16 cellular contexts compared by ENCODE assay signal in genomic region chr1:205287076-205287475, GRCh38. TPM values are rescaled to one million over a fixed set of nuclear protein-coding genes. Genes with fewer than 3 reads are reported as not detected.
A peak's percentile ranks its signal among the peaks of the same experiment; 100 is the strongest.
DNase-seq lines count a peak whose midpoint lies in the region; ATAC-seq, FAIRE-seq and TF ChIP-seq lines count a peak whose summit lies in the region.
"Had no signal": no experiment of that assay in that cellular context is flagged by ENCODE, and none has a peak within 500 bp of the region (broad histone marks: within the 10 kb centered on the region; RNA-seq: fewer than 3 reads in every experiment).

No MANE protein-coding gene starts in this region.

- H3K4me3 ChIP-seq in BLaER1 (no peak overlapping the region), GM23338 (no peak overlapping the region), left lung (no peak overlapping the region)
- H3K4me3 ChIP-seq: MG63, SJCRH30 had no signal

- H4K20me1 ChIP-seq in BLaER1 (peaks cover 72% of the 10 kb centered on the region), GM23338 (replicated peaks; ENCODE audit: insufficient read depth) (no peaks in the 10 kb centered on the region)

- H3K36me3 ChIP-seq in BLaER1 (no peaks in the 10 kb centered on the region), GM23338 (ENCODE audit: insufficient read depth) (no peaks in the 10 kb centered on the region; the same call in 1 of the 2 replicates), left lung (no peaks in the 10 kb centered on the region)
- H3K36me3 ChIP-seq: MG63, SJCRH30 had no signal

- peaks cover 53% of the 10 kb centered on the region for H3K4me1 Mint-ChIP-seq in GM23338
- peaks cover 74% of the 10 kb centered on the region for H3K4me1 Mint-ChIP-seq in activated CD8-positive, alpha-beta T cell treated with anti-CD3 and anti-CD28 coated beads, Interleukin-2, amount 10 ng/mL, durations not matched to agents 7 days and 5 days (ENCODE audit: low read depth)
- H3K4me1 Mint-ChIP-seq in naive B cell, result peaks cover 77 to 94% (median 91%) of the 10 kb centered on the region in 3 donors

- ATAC-seq in GM23338, result no peak
- ATAC-seq in activated CD8-positive, alpha-beta T cell treated with anti-CD3 and anti-CD28 coated beads, Interleukin-2, amount 10 ng/mL, durations not matched to agents 7 days and 5 days, result no peak
- no peak for ATAC-seq in naive B cell (ENCODE audit: low read depth in 2 of 2)
- ATAC-seq in left lung, result no peak
- ATAC-seq: activated CD4-positive, CD25-positive, alpha-beta regulatory T cell treated with anti-CD3 and anti-CD28 coated beads, Interleukin-2, amount 50 U/mL, for 24 hours had no signal

- POLR2A ChIA-PET in activated CD8-positive, alpha-beta T cell treated with anti-CD3 and anti-CD28 coated beads, Interleukin-2, amount 10 ng/mL, durations not matched to agents 7 days and 5 days (lab: Charles Lee), result interaction anchor here (1.1 to 5.4 kb wide), 7 partner anchors 10 to 34 kb away, joined by 3 to 45 read pairs (median 6); partner anchors contain the start of gene NUAK2

- no peaks in the 10 kb centered on the region; the same call in 2 of the 3 replicates for H3K36me3 Mint-ChIP-seq in GM23338 (ENCODE audit: low read depth)
- H3K36me3 Mint-ChIP-seq in activated CD8-positive, alpha-beta T cell treated with anti-CD3 and anti-CD28 coated beads, Interleukin-2, amount 10 ng/mL, durations not matched to agents 7 days and 5 days (ENCODE audit: low read depth), result no peaks in the 10 kb centered on the region
- H3K36me3 Mint-ChIP-seq in naive B cell, result no peaks in the 10 kb centered on the region

- H3K9me3 Mint-ChIP-seq in GM23338 (no peaks in the 10 kb centered on the region), naive B cell (peaks cover 0 to 2% (median 0%) of the 10 kb centered on the region in 7 donors)
- H3K9me3 Mint-ChIP-seq in activated CD8-positive, alpha-beta T cell treated with anti-CD3 and anti-CD28 coated beads, Interleukin-2, amount 10 ng/mL, durations not matched to agents 7 days and 5 days (ENCODE audit: insufficient read depth), result no peaks in the 10 kb centered on the region

- no peak overlapping the region for H3K9ac ChIP-seq in BLaER1

- H3K79me2 ChIP-seq in GM23338 (replicated peaks; ENCODE audit: insufficient read depth), result no peaks in the 10 kb centered on the region

- H3K4me2 ChIP-seq in BLaER1, result peak overlapping the region; percentile 92
- H3K4me2 ChIP-seq in GM23338, result 0 out of 2 replicates have a peak overlapping the region, but pooled peaks have one; percentile 20

- H3K4me1 ChIP-seq in BLaER1 (peaks cover 64% of the 10 kb centered on the region), GM23338 (ENCODE audit: insufficient read depth) (peaks cover 41% of the 10 kb centered on the region), left lung (peaks cover 14 to 56% of the 10 kb centered on the region in 2 donors)

- H3K27me3 Mint-ChIP-seq in GM23338 (ENCODE audit: insufficient read depth, low read depth, poor library complexity), result peaks cover 17% of the 10 kb centered on the region
- peaks cover 21% of the 10 kb centered on the region for H3K27me3 Mint-ChIP-seq in activated CD8-positive, alpha-beta T cell treated with anti-CD3 and anti-CD28 coated beads, Interleukin-2, amount 10 ng/mL, durations not matched to agents 7 days and 5 days (ENCODE audit: low read depth)
- H3K27me3 Mint-ChIP-seq in naive B cell, result no peaks in the 10 kb centered on the region

- CTCF ChIA-PET in activated CD8-positive, alpha-beta T cell treated with anti-CD3 and anti-CD28 coated beads, Interleukin-2, amount 10 ng/mL, durations not matched to agents 7 days and 5 days (lab: Charles Lee), result interaction anchor here (0.8 to 31.0 kb wide), 4 partner anchors 11 to 67 kb away, joined by 4 to 1266 read pairs (median 64); partner anchors contain the start of gene NUAK2

- H3K27ac ChIP-seq in BLaER1 (peak overlapping the region; percentile 63; the same call in 1 of the 2 replicates), GM23338 (ENCODE audit: low read depth) (no peak overlapping the region), left lung (peak overlapping the region in 1 of 2 donors; percentile 87)

- no peak for FAIRE-seq in HTR-8/SVneo (lab: Jason Lieb, UNC)
- FAIRE-seq: colon, islet of Langerhans had no signal

- peaks cover 7% of the 10 kb centered on the region; the same call in 1 of the 2 replicates for H3F3A ChIP-seq in GM23338 (replicated peaks; ENCODE audit: low read depth)

- H3K4me3 Mint-ChIP-seq in GM23338 (no peak overlapping the region), naive B cell (peak overlapping the region in 6 of 8 donors; percentile 54 to 96 (median 82))
- peak overlapping the region; percentile 74 for H3K4me3 Mint-ChIP-seq in activated CD8-positive, alpha-beta T cell treated with anti-CD3 and anti-CD28 coated beads, Interleukin-2, amount 10 ng/mL, durations not matched to agents 7 days and 5 days

- H3K27me3 ChIP-seq in BLaER1, result peaks cover 46% of the 10 kb centered on the region
- H3K27me3 ChIP-seq in GM23338 (ENCODE audit: insufficient read depth), result no peaks in the 10 kb centered on the region
- H3K27me3 ChIP-seq in left lung, result no peaks in the 10 kb centered on the region
- H3K27me3 ChIP-seq: MG63, SJCRH30 had no signal

- DNase-seq in GM23338 (ENCODE audit: low spot score), result no peak
- DNase-seq in activated CD8-positive, alpha-beta T cell treated with anti-CD3 and anti-CD28 coated beads, Interleukin-2, amount 10 ng/mL, durations not matched to agents 7 days and 5 days, result no peak
- no peak for DNase-seq in naive B cell
- DNase-seq in HTR-8/SVneo (ENCODE audit: insufficient read length, low spot score), result no peak
- no peak for DNase-seq in left lung
- DNase-seq in activated effector memory CD4-positive, alpha-beta T cell treated with Interleukin-2 at 50 U/mL for 16 hours, result no peak
- DNase-seq in NCI-H1417 (lab: John Stamatoyannopoulos, UW), result no peak
- DNase-seq: activated naive CD4-positive, alpha-beta T cell treated with anti-CD3 and anti-CD28 coated beads, Interleukin-2, amount 50 U/mL, for 16 hours; MG63; NCI-H524 treated with DMSO at 0.1 percent for 48 hours; stimulated activated CD4-positive, alpha-beta T cell treated with anti-CD3 and anti-CD28 coated beads, Interleukin-12 subunit alpha, Interleukin-12 subunit beta, amount 100 ng/mL, for 4 hours had no signal

- H3K9me2 ChIP-seq in GM23338 (ENCODE audit: insufficient read depth), result no peaks in the 10 kb centered on the region

- TF ChIP-seq CTCF in GM23338 (conservative IDR thresholded peaks at IDR 0.05; ENCODE audit: low read depth in 2 of 2) (no peak), left lung (IDR thresholded peaks at IDR 0.05) (no peak)

- intact Hi-C loops in left lung (cut with DNase I), result no loop called here

- H2AFZ ChIP-seq in GM23338, result peak overlapping the region; percentile 59; the same call in 1 of the 2 replicates

- no peak overlapping the region for H3K27ac Mint-ChIP-seq in GM23338
- H3K27ac Mint-ChIP-seq in activated CD8-positive, alpha-beta T cell treated with anti-CD3 and anti-CD28 coated beads, Interleukin-2, amount 10 ng/mL, durations not matched to agents 7 days and 5 days, result peak overlapping the region; percentile 66
- peak overlapping the region; percentile 78 to 100 (median 98) for H3K27ac Mint-ChIP-seq in naive B cell

- H3K9me3 ChIP-seq in BLaER1 (no peaks in the 10 kb centered on the region), left lung (no peaks in the 10 kb centered on the region)
- H3K9me3 ChIP-seq: MG63, SJCRH30 had no signal

RNA-seq across cellular contexts. Expression of gene NUAK2, which starts 34.5 kb away (rescaled TPM):
- 10.4 and 15.3 TPM in 2 replicates for total RNA-seq in GM23338 (2014; rRNA removed; shearing (Covaris generic))
- polyA plus RNA-seq in GM23338 (2016; fragmentation: Nextera tagmentation; extraction: Ambion mirVana) (7.7 and 7.8 TPM in 2 replicates), naive B cell (ENCODE audit: low read depth in 6 of 6) (100 to 1,000 TPM; 103 to 166 (median 113) TPM)
- 1 to 10 TPM; 1.6 TPM for total RNA-seq in activated CD8-positive, alpha-beta T cell treated with anti-CD3 and anti-CD28 coated beads, Interleukin-2, amount 10 ng/mL, durations not matched to agents 7 days and 5 days
- 10 to 100 TPM; 10.3 to 12.3 TPM for total RNA-seq in left lung

RNA-seq across cellular contexts. Expression of gene TMCC2, which starts 59.3 kb away (rescaled TPM):
- total RNA-seq in GM23338 (2014; rRNA removed; shearing (Covaris generic)), result 9.9 and 11.8 TPM in 2 replicates
- 2.6 and 3.1 TPM in 2 replicates for polyA plus RNA-seq in GM23338 (2016; fragmentation: Nextera tagmentation; extraction: Ambion mirVana)
- 1 to 10 TPM; 2.6 to 2.7 TPM for total RNA-seq in activated CD8-positive, alpha-beta T cell treated with anti-CD3 and anti-CD28 coated beads, Interleukin-2, amount 10 ng/mL, durations not matched to agents 7 days and 5 days
- polyA plus RNA-seq in naive B cell (ENCODE audit: low read depth in 6 of 6), result under 1 TPM in 5 of 6 donors, not detected in 1; 0.12 to 0.77 (median 0.50) TPM
- 1 to 10 TPM; 3.4 TPM for total RNA-seq in left lung
